8 cellular contexts compared by ENCODE assay signal in genomic region chr15:78909791-78910228, GRCh38. TPM values are rescaled to one million over a fixed set of nuclear protein-coding genes. Genes with fewer than 3 reads are reported as not detected.
DNase-seq lines count a peak whose midpoint lies in the region; ATAC-seq and TF ChIP-seq lines count a peak whose summit lies in the region.

No MANE protein-coding gene starts in this region.

- CTCF ChIA-PET in CD8-positive, alpha-beta memory T cell (lab: Charles Lee) = no interaction called here

- H3K27me3 ChIP-seq in CD8-positive, alpha-beta memory T cell (ENCODE audit: insufficient read depth, low read length, poor library complexity, severe bottlenecking) = no peaks in the 10 kb centered on the region
- H3K27me3 ChIP-seq in SU-DHL-6 (ENCODE audit: low read length) (no peaks in the 10 kb centered on the region), esophagus muscularis mucosa (no peaks in the 10 kb centered on the region)

- no peak overlapping the region for H3K4me2 ChIP-seq in SU-DHL-6 (ENCODE audit: low read depth, low read length, poor library complexity, severe bottlenecking)

- DNase-seq in CD8-positive, alpha-beta memory T cell = peak in 1 of 5 donors; percentile 16
- DNase-seq in HCEC 1CT = peak; percentile 30
- DNase-seq in esophagus muscularis mucosa (ENCODE audit: extremely low spot score) = no peak
- DNase-seq in neural crest cell (ENCODE audit: low read depth, low spot score) = peak; percentile 52
- DNase-seq in SW480 (ENCODE audit: low spot score) = no peak

- H3K4me1 Mint-ChIP-seq in CD8-positive, alpha-beta memory T cell = peaks cover 31 to 36% (median 31%) of the 10 kb centered on the region in 3 donors
- H3K4me1 Mint-ChIP-seq in neural crest cell = peaks cover 9% of the 10 kb centered on the region

- no peaks in the 10 kb centered on the region for H3K27me3 Mint-ChIP-seq in CD8-positive, alpha-beta memory T cell
- no peaks in the 10 kb centered on the region for H3K27me3 Mint-ChIP-seq in neural crest cell (ENCODE audit: low read depth)

- H2AFZ ChIP-seq in SU-DHL-6 (ENCODE audit: low read depth, low read length, severe bottlenecking) = no peak overlapping the region

- intact Hi-C loops in esophagus muscularis mucosa (cut with DNase I) = loop anchor here (5.0 kb wide), 2 partner anchors 67 to 272 kb away; no protein-coding TSS in a partner anchor

- H3K36me3 ChIP-seq in CD8-positive, alpha-beta memory T cell (ENCODE audit: insufficient read depth, low read length) = peaks cover 48% of the 10 kb centered on the region
- peaks cover 16% of the 10 kb centered on the region for H3K36me3 ChIP-seq in SU-DHL-6 (ENCODE audit: low read length)
- H3K36me3 ChIP-seq in esophagus muscularis mucosa = peaks cover 11 to 99% (median 68%) of the 10 kb centered on the region in 4 donors

- H3K27ac Mint-ChIP-seq in CD8-positive, alpha-beta memory T cell = peak overlapping the region in 5 of 8 donors; percentile 27 to 89 (median 59)
- H3K27ac Mint-ChIP-seq in neural crest cell (ENCODE audit: unreplicated experiment) = no peak overlapping the region

- peaks cover 25% of the 10 kb centered on the region; the same call in 1 of the 2 replicates for H3F3A ChIP-seq in SU-DHL-6 (ENCODE audit: insufficient read depth)

- ATAC-seq in HG03520 (IDR thresholded peaks at IDR 0.05; ENCODE audit: unreplicated experiment) (no peak), HG02642 (IDR thresholded peaks at IDR 0.05; ENCODE audit: poor library complexity, unreplicated experiment) (no peak)

- no peak overlapping the region for H3K27ac ChIP-seq in CD8-positive, alpha-beta memory T cell (ENCODE audit: low read depth, low read length)
- H3K27ac ChIP-seq in SU-DHL-6 (ENCODE audit: low read depth, low read length) (no peak overlapping the region), esophagus muscularis mucosa (replicated peaks in 1 of 4) (no peak overlapping the region)

- H3K9me3 Mint-ChIP-seq in CD8-positive, alpha-beta memory T cell = no peaks in the 10 kb centered on the region
- H3K9me3 Mint-ChIP-seq in neural crest cell = no peaks in the 10 kb centered on the region

- no peak overlapping the region for H3K9ac ChIP-seq in SU-DHL-6 (ENCODE audit: low read length)

- no peak overlapping the region for H3K4me3 ChIP-seq in CD8-positive, alpha-beta memory T cell (ENCODE audit: low read length)
- H3K4me3 ChIP-seq in SU-DHL-6 (ENCODE audit: insufficient read depth, low read length, poor library complexity, severe bottlenecking) (no peak overlapping the region), esophagus muscularis mucosa (no peak overlapping the region)

- H3K9me2 ChIP-seq in SU-DHL-6 (replicated peaks; ENCODE audit: insufficient read depth, low read length) = no peaks in the 10 kb centered on the region

- TF ChIP-seq POLR2A in esophagus muscularis mucosa (IDR thresholded peaks at IDR 0.05; ENCODE audit: low read depth) = no peak

- H3K36me3 Mint-ChIP-seq in CD8-positive, alpha-beta memory T cell = peaks cover 11 to 87% (median 22%) of the 10 kb centered on the region in 3 donors
- peaks cover 18% of the 10 kb centered on the region for H3K36me3 Mint-ChIP-seq in neural crest cell (ENCODE audit: low read depth)

- POLR2A ChIA-PET in CD8-positive, alpha-beta memory T cell (lab: Charles Lee) = no interaction called here

- H4K20me1 ChIP-seq in SU-DHL-6 (ENCODE audit: low read depth, low read length) = peaks cover 3% of the 10 kb centered on the region; the same call in 1 of the 2 replicates

- peak overlapping the region in 1 of 7 donors; percentile 9 for H3K4me3 Mint-ChIP-seq in CD8-positive, alpha-beta memory T cell
- peak overlapping the region; percentile 41 for H3K4me3 Mint-ChIP-seq in neural crest cell

- 45% methylated on average over 5 of the region's 5 CpGs for WGBS in esophagus muscularis mucosa

- no peak for TF ChIP-seq EP300 in esophagus muscularis mucosa (IDR thresholded peaks at IDR 0.05)

- peak; percentile 73 for TF ChIP-seq CTCF in SU-DHL-6 (IDR thresholded peaks at IDR 0.05; ENCODE audit: insufficient read depth, low read length, poor library complexity, severe bottlenecking)
- TF ChIP-seq CTCF in esophagus muscularis mucosa (IDR thresholded peaks at IDR 0.05) = peak; percentile 48 to 67 (median 56)
- TF ChIP-seq CTCF in neural crest cell (conservative IDR thresholded peaks at IDR 0.05) = peak; percentile 81

- no peaks in the 10 kb centered on the region for H3K9me3 ChIP-seq in CD8-positive, alpha-beta memory T cell (ENCODE audit: low read length)
- no peaks in the 10 kb centered on the region for H3K9me3 ChIP-seq in SU-DHL-6 (ENCODE audit: insufficient read depth, low read length)
- H3K9me3 ChIP-seq in esophagus muscularis mucosa = no peaks in the 10 kb centered on the region

- 0 out of 2 replicates have a peak, but pooled peaks cover 5% of the 10 kb centered on the region for H3K79me2 ChIP-seq in SU-DHL-6 (ENCODE audit: insufficient read depth, low read length)

- H3K4me1 ChIP-seq in CD8-positive, alpha-beta memory T cell (ENCODE audit: insufficient read depth, low read length) = no peaks in the 10 kb centered on the region
- H3K4me1 ChIP-seq in esophagus muscularis mucosa = peaks cover 32 to 43% (median 41%) of the 10 kb centered on the region in 4 donors

RNA-seq across cellular contexts. Expression of gene CTSH, which starts 35.0 kb away (rescaled TPM):
- 1 to 10 TPM; 8.1 to 9.8 TPM for total RNA-seq in CD8-positive, alpha-beta memory T cell
- 68.7 TPM for polyA plus RNA-seq in CD8-positive, alpha-beta memory T cell
- total RNA-seq in esophagus muscularis mucosa (100 to 1,000 TPM in 1 of 4 donors, 10 to 100 TPM in 3; 56.1 to 114 (median 74.9) TPM), neural crest cell (6.5 and 7.3 TPM in 2 replicates)

RNA-seq across cellular contexts. Expression of gene MORF4L1, which starts 37.1 kb away (rescaled TPM):
- 100 to 1,000 TPM; 243 to 269 TPM for total RNA-seq in CD8-positive, alpha-beta memory T cell
- polyA plus RNA-seq in CD8-positive, alpha-beta memory T cell = 272 TPM
- total RNA-seq in esophagus muscularis mucosa (100 to 1,000 TPM; 371 to 476 (median 392) TPM), neural crest cell (472 and 478 TPM in 2 replicates)

Comparison
In these comparisons a context has a peak if more than half of its experiments do, and no peak if none do; other contexts are left out.
1. DNase-seq: peak in HCEC 1CT (single experiment) and neural crest cell (single experiment); none in esophagus muscularis mucosa (single experiment) and SW480 (single experiment).
2. Peak in every context shown above with its lines, with median percentiles within 50 percentile points of each other: CTCF ChIP-seq.